2 cellular contexts compared by ENCODE assay signal in genomic region chr3:10283638-10284037, GRCh38.
TF ChIP-seq lines count a peak whose summit lies in the region.

No MANE protein-coding gene starts in this region.

TF ChIP-seq in HepG2, 621 proteins besides CTCF, POLR2A, EP300 and RAD21:
- TF ChIP-seq RFXANK (CRISPR knock-in tag; IDR thresholded peaks at IDR 0.05) (no peak), ZBTB33 (CRISPR knock-in tag; IDR thresholded peaks at IDR 0.05) (no peak), POLR2AphosphoS5 (IDR thresholded peaks at IDR 0.05; ENCODE audit: low read depth, low read length) (peak; percentile 18; the same call in 1 of the 2 replicates)

TF ChIP-seq in HEK293T, 16 proteins besides CTCF, POLR2A, EP300 and RAD21:
- no peak for TF ChIP-seq HDGF (IDR thresholded peaks at IDR 0.05; ENCODE audit: borderline replicate concordance)
- no peak for TF ChIP-seq TARDBP (IDR thresholded peaks at IDR 0.05)
- TF ChIP-seq SUZ12 (IDR thresholded peaks at IDR 0.05), result no peak
- no peak for TF ChIP-seq BHLHE40 (IDR thresholded peaks at IDR 0.05; ENCODE audit: borderline replicate concordance)
- no peak for TF ChIP-seq ZNF384 (IDR thresholded peaks at IDR 0.05)
- no peak for TF ChIP-seq FOXK2 (IDR thresholded peaks at IDR 0.05)
- no peak for TF ChIP-seq ARNT (IDR thresholded peaks at IDR 0.05)
- no peak for TF ChIP-seq LEF1 (IDR thresholded peaks at IDR 0.05; ENCODE audit: borderline replicate concordance)
- TF ChIP-seq FOXM1 (IDR thresholded peaks at IDR 0.05; ENCODE audit: borderline replicate concordance), result no peak
- no peak for TF ChIP-seq CTBP1 (IDR thresholded peaks at IDR 0.05; ENCODE audit: borderline replicate concordance)
- no peak for TF ChIP-seq PKNOX1 (IDR thresholded peaks at IDR 0.05)
- TF ChIP-seq ELF4 (IDR thresholded peaks at IDR 0.05), result no peak
- no peak for TF ChIP-seq NFRKB (IDR thresholded peaks at IDR 0.05)
